ENCODE assay signal across 24 cellular contexts in the genomic region with DNA sequence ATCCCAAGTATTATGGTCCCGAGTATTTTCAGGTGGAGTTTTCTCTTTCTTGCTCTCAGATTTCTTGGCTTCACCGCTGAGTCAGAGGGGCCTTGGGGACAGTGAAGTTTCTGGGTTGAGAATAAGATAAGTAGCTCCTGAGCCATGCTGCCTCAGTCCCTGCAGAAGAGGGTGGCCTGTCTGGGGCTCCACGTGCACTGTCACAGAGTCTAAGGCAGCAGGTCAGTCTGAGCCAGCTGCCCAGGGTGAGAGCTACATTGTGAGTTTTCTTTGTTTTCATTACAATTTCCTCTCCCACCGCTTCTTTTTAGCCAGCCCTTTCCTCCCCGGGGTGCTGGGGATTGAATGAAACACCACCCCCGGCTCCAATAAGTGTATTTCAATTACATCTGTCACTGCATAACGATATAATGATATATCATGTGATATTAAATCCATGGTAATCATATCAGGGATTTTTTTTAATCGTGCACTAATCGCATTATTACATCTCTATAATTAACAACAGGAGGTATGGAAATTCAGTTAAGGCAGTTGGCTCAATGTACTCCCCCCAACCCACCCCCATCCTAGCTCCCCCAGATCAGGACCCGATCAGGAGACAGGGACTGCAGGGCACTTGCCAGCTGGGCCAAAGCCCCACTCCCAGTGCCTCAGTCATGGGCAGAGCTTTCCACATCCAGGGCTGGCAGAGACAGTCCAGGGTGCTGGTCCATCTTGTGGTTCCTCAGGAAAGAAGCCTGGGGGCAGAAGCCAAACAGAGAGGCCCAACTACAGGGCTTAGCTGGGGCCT. TPM values are rescaled to one million over a fixed set of nuclear protein-coding genes. Genes with fewer than 3 reads are reported as not detected.
DNase-seq lines count a peak whose midpoint lies in the region; ATAC-seq and TF ChIP-seq lines count a peak whose summit lies in the region.
"Had no signal": no experiment of that assay in that cellular context is flagged by ENCODE, and none has a peak within 500 bp of the region (broad histone marks: within the 10 kb centered on the region; RNA-seq: fewer than 3 reads in every experiment).

No MANE protein-coding gene starts in this region.

- no peaks in the 10 kb centered on the region for H3K9me3 ChIP-seq in heart right ventricle
- H3K9me3 ChIP-seq: BLaER1 had no signal

- TF ChIP-seq CTCF in heart right ventricle (IDR thresholded peaks at IDR 0.05): no peak

- H3K27ac ChIP-seq in heart right ventricle: no peak overlapping the region
- H3K27ac ChIP-seq: 22Rv1, BLaER1, HL-60, PC-9 had no signal

- ATAC-seq in SK-N-SH treated with all-trans-retinoic acid at 6 μM for 48 hours (peak; percentile 38; the same call in 2 of the 3 replicates), heart right ventricle (no peak)
- ATAC-seq: HepG2 had no signal

- no peak overlapping the region for H3K4me3 ChIP-seq in heart right ventricle
- H3K4me3 ChIP-seq: BLaER1, PC-9 had no signal

- H3K4me1 ChIP-seq in heart right ventricle: peaks cover 0 to 7% (median 0%) of the 10 kb centered on the region in 9 donors

- H3K36me3 ChIP-seq in heart right ventricle: peaks cover 0 to 21% (median 0%) of the 10 kb centered on the region in 9 donors

- DNase-seq in NCI-H1092 treated with DMSO at 0.1 percent for 48 hours (lab: John Stamatoyannopoulos, UW): peak; percentile 57
- DNase-seq in NCI-H1092 (lab: John Stamatoyannopoulos, UW): no peak
- DNase-seq in NCI-H748 (lab: John Stamatoyannopoulos, UW; ENCODE audit: unreplicated experiment): peak; percentile 59
- no peak for DNase-seq in T1000 (lab: John Stamatoyannopoulos, UW)
- no peak for DNase-seq in NCI-H187 (lab: John Stamatoyannopoulos, UW)
- DNase-seq in NCI-H2196 treated with DMSO at 0.1 percent for 48 hours (lab: John Stamatoyannopoulos, UW; ENCODE audit: unreplicated experiment): no peak
- no peak for DNase-seq in heart right ventricle
- DNase-seq: ACHN; CD4-positive, alpha-beta memory T cell; EL; HFFc6; KBM-7; MM.1S; NCI-H1048; NCI-H1694 treated with DMSO at 0.1 percent for 48 hours; PC-9; RPMI8226; SHP77; T-helper 2 cell had no signal

- no peaks in the 10 kb centered on the region for H3K27me3 ChIP-seq in heart right ventricle
- H3K27me3 ChIP-seq: BLaER1 had no signal

- intact Hi-C loops in heart right ventricle (cut with DNase I): no loop called here

- WGBS in heart right ventricle, 2 donors: 85 to 86% methylated on average over 10 of the region's 10 CpGs

TF ChIP-seq in SK-N-SH treated with all-trans-retinoic acid at 6 μM for 48 hours, 23 proteins besides CTCF, POLR2A, EP300 and RAD21:
- TF ChIP-seq RARB (CRISPR knock-in tag; IDR thresholded peaks at IDR 0.05) (no peak), TCF4 (CRISPR knock-in tag; IDR thresholded peaks at IDR 0.05; ENCODE audit: borderline replicate concordance) (peak; percentile 42)

RNA-seq across cellular contexts. Expression of a gene that starts 43.7 kb away (rescaled TPM):
- total RNA-seq in heart right ventricle: 10 to 100 TPM; 24.1 to 33.9 (median 27.6) TPM
- polyA plus RNA-seq in heart right ventricle: 10 to 100 TPM; 35.2 to 37.3 TPM

Comparison
In these comparisons a context has a peak if more than half of its experiments do, and no peak if none do; other contexts are left out.
1. DNase-seq: peak in NCI-H1092 treated with DMSO at 0.1 percent for 48 hours (single experiment) and NCI-H748 (single experiment); none in NCI-H1092 (single experiment), T1000 (single experiment), NCI-H187 (0 of 2), NCI-H2196 treated with DMSO at 0.1 percent for 48 hours (single experiment) and heart right ventricle (0 of 2).